Comparison of ENCODE assay signal across 8 cellular contexts in the genomic region with DNA sequence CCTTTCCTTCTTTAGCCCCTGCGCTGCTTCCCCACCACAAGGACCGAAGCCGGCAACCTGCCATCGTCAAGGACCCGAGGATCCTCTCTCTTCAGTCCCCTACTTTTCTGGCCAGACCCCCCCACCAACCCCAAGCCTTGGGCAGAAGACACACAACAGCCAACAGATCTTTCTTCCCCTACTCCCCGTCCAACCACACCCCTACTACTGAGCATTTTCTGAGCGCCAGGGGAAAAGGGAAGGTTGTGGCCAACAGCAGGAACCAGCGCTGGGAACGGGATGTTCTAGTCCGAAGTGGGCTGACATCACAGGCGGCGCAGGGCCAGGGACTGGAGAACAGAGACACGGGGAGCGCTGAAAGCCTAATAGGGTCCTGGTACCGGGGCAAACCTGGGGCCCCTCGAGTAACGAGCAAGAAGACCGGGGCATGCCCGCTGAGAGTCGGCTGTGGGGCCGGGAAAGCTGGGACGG. TPM values are rescaled to one million over a fixed set of nuclear protein-coding genes. Genes with fewer than 3 reads are reported as not detected.
DNase-seq lines count a peak whose midpoint lies in the region; ATAC-seq, FAIRE-seq and TF ChIP-seq lines count a peak whose summit lies in the region.

No MANE protein-coding gene starts in this region.

- H3K4me3 ChIP-seq in endothelial cell of umbilical vein (replicated peaks in 1 of 3; ENCODE audit: insufficient read depth in 1 of 3, low read depth in 1 of 3, low read length in 3 of 3) (peak overlapping the region; percentile 67 to 83 (median 69)), mesodermal cell (ENCODE audit: extremely low read depth, insufficient read depth, low read length, poor library complexity, severe bottlenecking) (peak overlapping the region; percentile 70), transverse colon (peak overlapping the region; percentile 46 to 92 (median 67))

- H3K9me3 ChIP-seq in endothelial cell of umbilical vein (replicated peaks; ENCODE audit: control insufficient read depth, insufficient read depth, low read length) (no peaks in the 10 kb centered on the region), mesodermal cell (ENCODE audit: control insufficient read depth, low read length) (no peaks in the 10 kb centered on the region), transverse colon (no peaks in the 10 kb centered on the region)

- H3K27me3 ChIP-seq in endothelial cell of umbilical vein (ENCODE audit: control insufficient read depth in 2 of 2, insufficient read depth in 2 of 2, low read length in 2 of 2) (no peaks in the 10 kb centered on the region), transverse colon (no peaks in the 10 kb centered on the region)

- no peak for FAIRE-seq in endothelial cell of umbilical vein (lab: Jason Lieb, UNC)

- TF ChIP-seq CTCF in endothelial cell of umbilical vein (IDR thresholded peaks at IDR 0.05; ENCODE audit: extremely low read depth in 1 of 2, insufficient read depth in 1 of 2, low read depth in 1 of 2, low read length in 2 of 2) (no peak), transverse colon (IDR thresholded peaks at IDR 0.05) (no peak)

- peaks cover 5% of the 10 kb centered on the region for H3K79me2 ChIP-seq in endothelial cell of umbilical vein (ENCODE audit: control insufficient read depth, insufficient read depth, low read length)

- dilution Hi-C loops in endothelial cell of umbilical vein (cut with MboI; ENCODE audit: extremely low pct_ligation_motif_present, low sequenced_read_pairs), result no loop called here

- CTCF ChIA-PET in endothelial cell of umbilical vein (lab: Charles Lee), result interaction anchor here (0.9 to 3.6 kb wide), 4 partner anchors 9 to 58 kb away, joined by 4 to 28 read pairs (median 4); no protein-coding TSS in a partner anchor

- H3K36me3 ChIP-seq in endothelial cell of umbilical vein (ENCODE audit: control insufficient read depth in 2 of 2, extremely low read depth in 1 of 2, insufficient read depth in 2 of 2, low read length in 2 of 2) (peaks cover 2 to 32% of the 10 kb centered on the region in 2 experiments), mesodermal cell (ENCODE audit: control insufficient read depth, insufficient read depth, low read length) (peaks cover 37% of the 10 kb centered on the region), transverse colon (peaks cover 0 to 39% (median 25%) of the 10 kb centered on the region in 4 donors)

- H4K20me1 ChIP-seq in endothelial cell of umbilical vein (replicated peaks; ENCODE audit: control insufficient read depth, extremely low read depth, insufficient read depth, low read length), result no peaks in the 10 kb centered on the region

- H3K4me1 ChIP-seq in endothelial cell of umbilical vein (ENCODE audit: control insufficient read depth, extremely low read depth, insufficient read depth, low read length), result peaks cover 43% of the 10 kb centered on the region
- H3K4me1 ChIP-seq in mesodermal cell (ENCODE audit: control insufficient read depth, insufficient read depth, low read length, poor library complexity, severe bottlenecking), result peaks cover 31% of the 10 kb centered on the region
- peaks cover 10 to 43% (median 35%) of the 10 kb centered on the region in 4 donors for H3K4me1 ChIP-seq in transverse colon

- no peak overlapping the region for H2AFZ ChIP-seq in endothelial cell of umbilical vein (ENCODE audit: low read depth, low read length)

- DNase-seq in A172 (ENCODE audit: low spot score) (peak; percentile 67), GM03348 (ENCODE audit: low spot score) (peak; percentile 64), SW480 (ENCODE audit: low spot score) (peak; percentile 40), endothelial cell of umbilical vein (ENCODE audit: low read depth, low spot score) (peak; percentile 62), transverse colon (peak; percentile 91)

- peak overlapping the region; percentile 96 for H3K9ac ChIP-seq in endothelial cell of umbilical vein (replicated peaks; ENCODE audit: extremely low read depth, insufficient read depth, low read length)

- H3K4me2 ChIP-seq in endothelial cell of umbilical vein (ENCODE audit: insufficient read depth, low read length), result peak overlapping the region; percentile 82

- ATAC-seq in HG02571 (IDR thresholded peaks at IDR 0.05; ENCODE audit: unreplicated experiment), result no peak
- no peak for ATAC-seq in GM19467 (IDR thresholded peaks at IDR 0.05; ENCODE audit: unreplicated experiment)

- H3K27ac ChIP-seq in endothelial cell of umbilical vein (ENCODE audit: insufficient read depth, low read depth, low read length), result peak overlapping the region; percentile 99
- H3K27ac ChIP-seq in mesodermal cell (ENCODE audit: low read depth, low read length, severe bottlenecking), result peak overlapping the region; percentile 89
- H3K27ac ChIP-seq in transverse colon, result peak overlapping the region; percentile 95 to 100 (median 99)

- BruUV-seq in endothelial cell of umbilical vein (replicated peaks; lab: Mats Ljungman, UMichigan), result TSS peak; percentile 98

- WGBS in mesodermal cell (ENCODE audit: insufficient coverage in 2 of 2), 2 experiments, result 1 to 2% methylated on average over 17 to 21 of the region's 22 CpGs
- 4% methylated on average over 22 of the region's 22 CpGs; no CpG with 5 or more reads in 1 of the 2 donors for WGBS in transverse colon (ENCODE audit: low coverage in 1 of 2), 2 donors

- TF ChIP-seq EP300 in transverse colon (IDR thresholded peaks at IDR 0.05; ENCODE audit: low read depth), result peak; percentile 99

- in situ Hi-C loops in transverse colon (cut with MboI; ENCODE audit: low pct_ligation_motif_present in 1 of 4, low pct_unique_long_range_greater_than_20kb in 1 of 4, low sequenced_read_pairs in 3 of 4), result no loop called here

- POLR2A ChIA-PET in endothelial cell of umbilical vein (lab: Charles Lee), result interaction anchor here (1.0 to 1.1 kb wide), 4 partner anchors 8 to 22 kb away, joined by 4 to 9 read pairs (median 7); no protein-coding TSS in a partner anchor

- intact Hi-C loops in endothelial cell of umbilical vein (cut with micrococcal nuclease), result loop anchor here (1.0 kb wide), 1 partner anchor 12 kb away; no protein-coding TSS in a partner anchor
- intact Hi-C loops in transverse colon (cut with DNase I; ENCODE audit: low total_unique reads), result no loop called here

- H3K9me1 ChIP-seq in endothelial cell of umbilical vein (replicated peaks; ENCODE audit: control insufficient read depth, extremely low read depth, insufficient read depth, low read length), result no peaks in the 10 kb centered on the region

- TF ChIP-seq POLR2A in endothelial cell of umbilical vein (IDR thresholded peaks at IDR 0.05; ENCODE audit: low read depth, low read length) (no peak), transverse colon (IDR thresholded peaks at IDR 0.05) (no peak)

RNA-seq across cellular contexts. Expression of gene PER1, which starts 0.5 kb away (rescaled TPM):
- total RNA-seq in A172 (2014; rRNA removed; shearing (Covaris generic)), result 6.9 and 7.5 TPM in 2 replicates
- total RNA-seq in endothelial cell of umbilical vein (32.1 and 36.5 TPM in 2 replicates), transverse colon (100 to 1,000 TPM in 2 of 4 donors, 10 to 100 TPM in 2; 55.9 to 211 (median 109) TPM)
- polyA plus RNA-seq in endothelial cell of umbilical vein, result 12.1 and 13.6 TPM in 2 replicates
- polyA plus RNA-seq in endothelial cell of umbilical vein (2011; cell fraction: cytosol; rRNA removed), result 4.5 and 8.9 TPM in 2 replicates
- polyA plus RNA-seq in endothelial cell of umbilical vein (2011; cell fraction: nucleus; rRNA removed), result 62.6 and 82.7 TPM in 2 replicates
- 11.4 and 13.3 TPM in 2 replicates for polyA plus RNA-seq in endothelial cell of umbilical vein (2012)
- polyA minus RNA-seq in endothelial cell of umbilical vein, result 22.8 and 40.7 TPM in 2 replicates
- polyA minus RNA-seq in endothelial cell of umbilical vein (2011; cell fraction: cytosol; rRNA and poly(A)+ RNA removed), result 12.3 TPM
- polyA minus RNA-seq in endothelial cell of umbilical vein (2011; cell fraction: nucleus; rRNA and poly(A)+ RNA removed), result 49.0 and 77.9 TPM in 2 replicates
- 34.6 TPM for polyA plus RNA-seq in mesodermal cell (2013, experiment 1 of 2)
- 26.0 TPM for polyA plus RNA-seq in mesodermal cell (2013, experiment 2 of 2)

RNA-seq across cellular contexts. Expression of gene VAMP2, which starts 11.1 kb away (rescaled TPM):
- 1.9 and 4.3 TPM in 2 replicates for total RNA-seq in A172 (2014; rRNA removed; shearing (Covaris generic))
- total RNA-seq in endothelial cell of umbilical vein (31.7 and 35.9 TPM in 2 replicates), transverse colon (10 to 100 TPM; 20.9 to 49.4 (median 30.1) TPM)
- 28.7 and 38.0 TPM in 2 replicates for polyA plus RNA-seq in endothelial cell of umbilical vein
- polyA plus RNA-seq in endothelial cell of umbilical vein (2011; cell fraction: cytosol; rRNA removed), result 28.5 and 29.9 TPM in 2 replicates
- 40.8 and 49.0 TPM in 2 replicates for polyA plus RNA-seq in endothelial cell of umbilical vein (2011; cell fraction: nucleus; rRNA removed)
- polyA plus RNA-seq in endothelial cell of umbilical vein (2012), result 26.6 and 29.8 TPM in 2 replicates
- polyA minus RNA-seq in endothelial cell of umbilical vein, result 14.1 and 18.6 TPM in 2 replicates
- 4.8 TPM for polyA minus RNA-seq in endothelial cell of umbilical vein (2011; cell fraction: cytosol; rRNA and poly(A)+ RNA removed)
- polyA minus RNA-seq in endothelial cell of umbilical vein (2011; cell fraction: nucleus; rRNA and poly(A)+ RNA removed), result 12.2 and 14.6 TPM in 2 replicates
- polyA plus RNA-seq in mesodermal cell (2013, experiment 1 of 2), result 30.2 TPM
- polyA plus RNA-seq in mesodermal cell (2013, experiment 2 of 2), result 27.0 TPM

RNA-seq across cellular contexts. Expression of gene TMEM107, which starts 24.5 kb away (rescaled TPM):
- total RNA-seq in A172 (2014; rRNA removed; shearing (Covaris generic)), result 35.8 and 39.3 TPM in 2 replicates
- total RNA-seq in endothelial cell of umbilical vein (20.0 and 20.4 TPM in 2 replicates), transverse colon (10 to 100 TPM in 2 of 4 donors, 1 to 10 TPM in 2; 1.5 to 74.6 (median 18.3) TPM)
- 31.6 and 36.9 TPM in 2 replicates for polyA plus RNA-seq in endothelial cell of umbilical vein
- polyA plus RNA-seq in endothelial cell of umbilical vein (2011; cell fraction: cytosol; rRNA removed), result 19.7 and 20.9 TPM in 2 replicates
- 13.5 and 14.4 TPM in 2 replicates for polyA plus RNA-seq in endothelial cell of umbilical vein (2011; cell fraction: nucleus; rRNA removed)
- polyA plus RNA-seq in endothelial cell of umbilical vein (2012), result 15.9 and 18.3 TPM in 2 replicates
- 80.7 and 114 TPM in 2 replicates for polyA minus RNA-seq in endothelial cell of umbilical vein
- 29.3 TPM for polyA minus RNA-seq in endothelial cell of umbilical vein (2011; cell fraction: cytosol; rRNA and poly(A)+ RNA removed)
- 65.0 and 76.3 TPM in 2 replicates for polyA minus RNA-seq in endothelial cell of umbilical vein (2011; cell fraction: nucleus; rRNA and poly(A)+ RNA removed)
- polyA plus RNA-seq in mesodermal cell (2013, experiment 1 of 2), result 36.8 TPM
- polyA plus RNA-seq in mesodermal cell (2013, experiment 2 of 2), result 40.6 TPM

RNA-seq across cellular contexts. Expression of gene HES7, which starts 27.8 kb away (rescaled TPM):
- not detected in 2 replicates for total RNA-seq in A172 (2014; rRNA removed; shearing (Covaris generic))
- 0.51 TPM in 1 of 2 replicates, not detected in the other for total RNA-seq in endothelial cell of umbilical vein
- polyA plus RNA-seq in endothelial cell of umbilical vein, result 0.19 and 0.33 TPM in 2 replicates
- polyA plus RNA-seq in endothelial cell of umbilical vein (2011; cell fraction: cytosol; rRNA removed), result not detected in 2 replicates
- 0.35 and 0.45 TPM in 2 replicates for polyA plus RNA-seq in endothelial cell of umbilical vein (2011; cell fraction: nucleus; rRNA removed)
- polyA plus RNA-seq in endothelial cell of umbilical vein (2012), result 0.50 and 0.56 TPM in 2 replicates
- not detected in 2 replicates for polyA minus RNA-seq in endothelial cell of umbilical vein
- 21.1 TPM for polyA minus RNA-seq in endothelial cell of umbilical vein (2011; cell fraction: cytosol; rRNA and poly(A)+ RNA removed)
- not detected in 2 replicates for polyA minus RNA-seq in endothelial cell of umbilical vein (2011; cell fraction: nucleus; rRNA and poly(A)+ RNA removed)
- polyA plus RNA-seq in mesodermal cell (2013, experiment 1 of 2), result 0.85 TPM
- polyA plus RNA-seq in mesodermal cell (2013, experiment 2 of 2), result 0.25 TPM
- not detected for total RNA-seq in transverse colon

RNA-seq across cellular contexts. Expression of gene ALOXE3, which starts 33.4 kb away (rescaled TPM):
- 0.05 TPM in 1 of 2 replicates, not detected in the other for total RNA-seq in A172 (2014; rRNA removed; shearing (Covaris generic))
- total RNA-seq in endothelial cell of umbilical vein (not detected in 2 replicates), transverse colon (under 1 TPM in 1 of 4 donors, not detected in 3; 0.79 TPM)
- polyA plus RNA-seq in endothelial cell of umbilical vein, result 0.01 TPM in 1 of 2 replicates, not detected in the other
- polyA plus RNA-seq in endothelial cell of umbilical vein (2011; cell fraction: cytosol; rRNA removed), result 0.06 TPM in 1 of 2 replicates, not detected in the other
- not detected in 2 replicates for polyA plus RNA-seq in endothelial cell of umbilical vein (2011; cell fraction: nucleus; rRNA removed)
- polyA plus RNA-seq in endothelial cell of umbilical vein (2012), result 0.07 and 0.11 TPM in 2 replicates
- polyA minus RNA-seq in endothelial cell of umbilical vein, result not detected in 2 replicates
- 1.0 TPM for polyA minus RNA-seq in endothelial cell of umbilical vein (2011; cell fraction: cytosol; rRNA and poly(A)+ RNA removed)
- not detected in 2 replicates for polyA minus RNA-seq in endothelial cell of umbilical vein (2011; cell fraction: nucleus; rRNA and poly(A)+ RNA removed)
- not detected for polyA plus RNA-seq in mesodermal cell (2013, experiment 1 of 2)
- not detected for polyA plus RNA-seq in mesodermal cell (2013, experiment 2 of 2)

Comparison
In these comparisons a context has a peak if more than half of its experiments do, and no peak if none do; other contexts are left out.
1. DNase-seq: peak in every context shown above with its lines; median percentile 91 in transverse colon; 67 in A172; 64 in GM03348; 62 in endothelial cell of umbilical vein; 40 in SW480.